ENCODE assay signal across 10 cellular contexts in the genomic region with DNA sequence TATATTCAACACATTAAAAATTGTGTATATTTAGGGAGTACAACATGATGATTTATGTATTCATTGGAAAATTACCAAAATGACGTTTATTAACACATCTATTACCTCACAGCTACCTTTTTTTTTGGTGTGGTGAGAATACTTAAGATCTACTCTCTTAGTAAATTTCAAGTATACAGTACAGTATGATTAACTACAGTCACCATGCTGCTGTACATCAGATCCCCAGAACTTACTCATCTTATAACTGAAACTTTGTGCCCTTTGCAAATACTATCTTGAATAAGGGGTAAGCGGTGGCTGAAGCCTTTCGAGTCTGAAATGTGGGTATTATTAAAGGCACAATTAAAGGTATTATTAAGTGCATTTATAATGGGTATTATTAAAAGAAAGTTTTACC. TPM values are rescaled to one million over a fixed set of nuclear protein-coding genes. Genes with fewer than 3 reads are reported as not detected.
DNase-seq lines count a peak whose midpoint lies in the region; ATAC-seq, FAIRE-seq and TF ChIP-seq lines count a peak whose summit lies in the region.
"Had no signal": no experiment of that assay in that cellular context is flagged by ENCODE, and none has a peak within 500 bp of the region (broad histone marks: within the 10 kb centered on the region; RNA-seq: fewer than 3 reads in every experiment).

No MANE protein-coding gene starts in this region.

- no peak for TF ChIP-seq CTCF in glutamatergic neuron (IDR thresholded peaks at IDR 0.05; ENCODE audit: partially characterized antibody, unreplicated experiment)

- peaks cover 8% of the 10 kb centered on the region for H3K4me1 Mint-ChIP-seq in T-helper 1 cell treated with Interleukin-12 subunit alpha and Interleukin-12 subunit beta and Interleukin-4 antibody, amounts not matched to agents 30 μg/mL and 1 μg/mL, for 36 hours (ENCODE audit: low read depth)
- peaks cover 14% of the 10 kb centered on the region for H3K4me1 Mint-ChIP-seq in activated CD4-positive, alpha-beta memory T cell treated with anti-CD3 and anti-CD28 coated beads, Interleukin-2, amount 10 ng/mL, durations not matched to agents 7 days and 5 days
- H3K4me1 Mint-ChIP-seq in glutamatergic neuron (ENCODE audit: low read depth, unreplicated experiment) = peaks cover 2% of the 10 kb centered on the region
- H3K4me1 Mint-ChIP-seq in stimulated activated naive CD8-positive, alpha-beta T cell treated with anti-CD3 and anti-CD28 coated beads, Interleukin-15, Interleukin-2, amounts not matched to agents 100 ng/mL and 50 ng/mL, for 24 hours (ENCODE audit: low read depth) = peaks cover 16% of the 10 kb centered on the region

- no peak for DNase-seq in T-helper 1 cell
- DNase-seq in activated CD4-positive, alpha-beta memory T cell treated with anti-CD3 and anti-CD28 coated beads, Interleukin-2, amount 10 ng/mL, durations not matched to agents 7 days and 5 days = no peak
- DNase-seq in glutamatergic neuron = no peak
- DNase-seq in stimulated activated CD4-positive, alpha-beta T cell treated with anti-CD3 and anti-CD28 coated beads, Interleukin-15, amount 100 ng/mL, for 24 hours = no peak
- no peak for DNase-seq in GM19239 (ENCODE audit: insufficient read length, low spot score)
- DNase-seq: activated CD4-positive, alpha-beta T cell treated with anti-CD3 and anti-CD28 coated beads for 1 hour; NCI-H1092 had no signal

- peak overlapping the region; percentile 65 for H3K4me3 Mint-ChIP-seq in T-helper 1 cell treated with Interleukin-12 subunit alpha and Interleukin-12 subunit beta and Interleukin-4 antibody, amounts not matched to agents 30 μg/mL and 1 μg/mL, for 36 hours
- H3K4me3 Mint-ChIP-seq in activated CD4-positive, alpha-beta memory T cell treated with anti-CD3 and anti-CD28 coated beads, Interleukin-2, amount 10 ng/mL, durations not matched to agents 7 days and 5 days = peak overlapping the region; percentile 58
- H3K4me3 Mint-ChIP-seq in glutamatergic neuron (ENCODE audit: unreplicated experiment) = peak overlapping the region; percentile 79
- peak overlapping the region; percentile 78 for H3K4me3 Mint-ChIP-seq in stimulated activated naive CD8-positive, alpha-beta T cell treated with anti-CD3 and anti-CD28 coated beads, Interleukin-15, Interleukin-2, amounts not matched to agents 100 ng/mL and 50 ng/mL, for 24 hours

- no peak for FAIRE-seq in GM19239 (lab: Jason Lieb, UNC)

- no peak overlapping the region for H3K27ac Mint-ChIP-seq in T-helper 1 cell treated with Interleukin-12 subunit alpha and Interleukin-12 subunit beta and Interleukin-4 antibody, amounts not matched to agents 30 μg/mL and 1 μg/mL, for 36 hours
- no peak overlapping the region for H3K27ac Mint-ChIP-seq in activated CD4-positive, alpha-beta memory T cell treated with anti-CD3 and anti-CD28 coated beads, Interleukin-2, amount 10 ng/mL, durations not matched to agents 7 days and 5 days
- H3K27ac Mint-ChIP-seq in glutamatergic neuron (ENCODE audit: unreplicated experiment) = no peak overlapping the region
- H3K27ac Mint-ChIP-seq in stimulated activated naive CD8-positive, alpha-beta T cell treated with anti-CD3 and anti-CD28 coated beads, Interleukin-15, Interleukin-2, amounts not matched to agents 100 ng/mL and 50 ng/mL, for 24 hours = no peak overlapping the region

- H3K36me3 Mint-ChIP-seq in T-helper 1 cell treated with Interleukin-12 subunit alpha and Interleukin-12 subunit beta and Interleukin-4 antibody, amounts not matched to agents 30 μg/mL and 1 μg/mL, for 36 hours (ENCODE audit: low read depth) = no peaks in the 10 kb centered on the region
- H3K36me3 Mint-ChIP-seq in activated CD4-positive, alpha-beta memory T cell treated with anti-CD3 and anti-CD28 coated beads, Interleukin-2, amount 10 ng/mL, durations not matched to agents 7 days and 5 days (ENCODE audit: low read depth) = no peaks in the 10 kb centered on the region
- H3K36me3 Mint-ChIP-seq in glutamatergic neuron (ENCODE audit: unreplicated experiment) = no peaks in the 10 kb centered on the region
- H3K36me3 Mint-ChIP-seq in stimulated activated naive CD8-positive, alpha-beta T cell treated with anti-CD3 and anti-CD28 coated beads, Interleukin-15, Interleukin-2, amounts not matched to agents 100 ng/mL and 50 ng/mL, for 24 hours (ENCODE audit: low read depth) = peaks cover 6% of the 10 kb centered on the region

- H3K27me3 Mint-ChIP-seq in T-helper 1 cell treated with Interleukin-12 subunit alpha and Interleukin-12 subunit beta and Interleukin-4 antibody, amounts not matched to agents 30 μg/mL and 1 μg/mL, for 36 hours (ENCODE audit: low read depth) = peaks cover 3% of the 10 kb centered on the region
- peaks cover 6% of the 10 kb centered on the region for H3K27me3 Mint-ChIP-seq in activated CD4-positive, alpha-beta memory T cell treated with anti-CD3 and anti-CD28 coated beads, Interleukin-2, amount 10 ng/mL, durations not matched to agents 7 days and 5 days
- H3K27me3 Mint-ChIP-seq in glutamatergic neuron (ENCODE audit: unreplicated experiment) = peaks cover 2% of the 10 kb centered on the region
- peaks cover 21% of the 10 kb centered on the region for H3K27me3 Mint-ChIP-seq in stimulated activated naive CD8-positive, alpha-beta T cell treated with anti-CD3 and anti-CD28 coated beads, Interleukin-15, Interleukin-2, amounts not matched to agents 100 ng/mL and 50 ng/mL, for 24 hours

- CTCF ChIA-PET in activated CD4-positive, alpha-beta memory T cell treated with anti-CD3 and anti-CD28 coated beads, Interleukin-2, amount 10 ng/mL, durations not matched to agents 7 days and 5 days (lab: Charles Lee) = interaction anchor here (1.0 kb wide), 1 partner anchor 415 kb away, joined by 3 read pairs; no protein-coding TSS in a partner anchor

- POLR2A ChIA-PET in activated CD4-positive, alpha-beta memory T cell treated with anti-CD3 and anti-CD28 coated beads, Interleukin-2, amount 10 ng/mL, durations not matched to agents 7 days and 5 days (lab: Charles Lee) = no interaction called here

- ATAC-seq in esophagus mucosa = no peak

- H3K9me3 Mint-ChIP-seq in T-helper 1 cell treated with Interleukin-12 subunit alpha and Interleukin-12 subunit beta and Interleukin-4 antibody, amounts not matched to agents 30 μg/mL and 1 μg/mL, for 36 hours = no peaks in the 10 kb centered on the region
- H3K9me3 Mint-ChIP-seq in activated CD4-positive, alpha-beta memory T cell treated with anti-CD3 and anti-CD28 coated beads, Interleukin-2, amount 10 ng/mL, durations not matched to agents 7 days and 5 days = no peaks in the 10 kb centered on the region
- H3K9me3 Mint-ChIP-seq in glutamatergic neuron (ENCODE audit: unreplicated experiment) = peaks cover 2% of the 10 kb centered on the region
- no peaks in the 10 kb centered on the region for H3K9me3 Mint-ChIP-seq in stimulated activated naive CD8-positive, alpha-beta T cell treated with anti-CD3 and anti-CD28 coated beads, Interleukin-15, Interleukin-2, amounts not matched to agents 100 ng/mL and 50 ng/mL, for 24 hours

RNA-seq across cellular contexts. Expression of a gene that starts 1.0 kb away (rescaled TPM):
- 1 to 10 TPM; 1.4 to 1.6 TPM for total RNA-seq in activated CD4-positive, alpha-beta memory T cell treated with anti-CD3 and anti-CD28 coated beads, Interleukin-2, amount 10 ng/mL, durations not matched to agents 7 days and 5 days
- total RNA-seq in glutamatergic neuron (ENCODE audit: unreplicated experiment) (3.1 TPM), esophagus mucosa (6.7 TPM)
